Comparison of ENCODE assay signal across 34 cellular contexts in genomic region chr3:5098346-5098745, GRCh38.
"Had no signal": no experiment of that assay in that cellular context is flagged by ENCODE, and none has a peak within 500 bp of the region (broad histone marks: within the 10 kb centered on the region; RNA-seq: fewer than 3 reads in every experiment).

No MANE protein-coding gene starts in this region.

- DNase-seq: activated B cell treated with CpG ODN at 0.5 μM for 24 hours; activated CD4-positive, alpha-beta memory T cell treated with anti-CD3 and anti-CD28 coated beads for 36 hours; activated CD4-positive, alpha-beta T cell treated with anti-CD3 and anti-CD28 coated beads for 4 hours; activated CD4-positive, alpha-beta T cell treated with anti-CD3 and anti-CD28 coated beads, Interleukin-2, amount 10 ng/mL, durations not matched to agents 24 days and 14 days; activated CD4-positive, alpha-beta T cell treated with anti-CD3 and anti-CD28 coated beads, Interleukin-2, amount 50 U/mL, for 1 hour; activated CD4-positive, alpha-beta T cell treated with anti-CD3 and anti-CD28 coated beads, Interleukin-2, amount 50 U/mL, for 4 hours; activated CD4-positive, CD25-positive, alpha-beta regulatory T cell treated with anti-CD3 and anti-CD28 coated beads, Interleukin-2, amount 50 U/mL, for 72 hours; activated CD8-positive, alpha-beta memory T cell treated with anti-CD3 and anti-CD28 coated beads, Interleukin-2, amount 50 U/mL, for 4 hours; activated CD8-positive, alpha-beta T cell treated with anti-CD3 and anti-CD28 coated beads for 36 hours; activated effector memory CD4-positive, alpha-beta T cell treated with anti-CD3 and anti-CD28 coated beads, Interleukin-2, amount 50 U/mL, for 16 hours; activated gamma-delta T cell treated with Interleukin-2 at 50 U/mL for 16 hours; activated naive CD4-positive, alpha-beta T cell; activated naive CD4-positive, alpha-beta T cell treated with anti-CD3 and anti-CD28 coated beads for 36 hours; activated naive CD4-positive, alpha-beta T cell treated with anti-CD3 and anti-CD28 coated beads, Interleukin-2, amount 50 U/mL, for 16 hours; activated naive CD8-positive, alpha-beta T cell treated with anti-CD3 and anti-CD28 coated beads for 36 hours; activated T-cell treated with anti-CD3 and anti-CD28 coated beads for 4 hours; activated T-cell treated with anti-CD3 and anti-CD28 coated beads, Interleukin-2, amount 50 U/mL, for 1 hour; activated T-cell treated with anti-CD3 and anti-CD28 coated beads, Interleukin-2, amount 50 U/mL, for 4 hours; activated T-cell treated with anti-CD3 and anti-CD28 coated beads, Interleukin-2, amount 50 U/mL, for 72 hours; adrenal gland; amniotic stem cell; aorta; body of pancreas; brain microvascular endothelial cell; central memory CD4-positive, alpha-beta T cell; T-helper 1 cell; T-helper 2 cell; T-helper 9 cell had no signal

- H3K4me1 ChIP-seq: adrenal gland, body of pancreas, breast epithelium had no signal

- H3K4me3 ChIP-seq: adrenal gland, body of pancreas, breast epithelium had no signal

- H3K9me3 ChIP-seq: adrenal gland, body of pancreas, breast epithelium had no signal

- FAIRE-seq: astrocyte, TTC549 had no signal

- H3K27ac ChIP-seq: adrenal gland, body of pancreas, brain microvascular endothelial cell, breast epithelium, VCaP had no signal

- H3K36me3 ChIP-seq: adrenal gland, brain microvascular endothelial cell, breast epithelium had no signal

- ATAC-seq: activated CD8-positive, alpha-beta T cell treated with anti-CD3 and anti-CD28 coated beads for 36 hours; activated naive CD4-positive, alpha-beta T cell treated with anti-CD3 and anti-CD28 coated beads, Interleukin-2, amount 50 U/mL, for 72 hours; activated T-cell treated with anti-CD3 and anti-CD28 coated beads, Interleukin-2, amount 50 U/mL, for 4 hours; activated T-cell treated with anti-CD3 and anti-CD28 coated beads, Interleukin-2, amount 50 U/mL, for 72 hours; activated T-helper 17 cell treated with anti-CD3 and anti-CD28 coated beads, Interleukin-2, amount 50 U/mL, for 72 hours; body of pancreas had no signal

- H3K27me3 ChIP-seq: adrenal gland, body of pancreas, brain microvascular endothelial cell had no signal
